19 cellular contexts compared by ENCODE assay signal in the genomic region with DNA sequence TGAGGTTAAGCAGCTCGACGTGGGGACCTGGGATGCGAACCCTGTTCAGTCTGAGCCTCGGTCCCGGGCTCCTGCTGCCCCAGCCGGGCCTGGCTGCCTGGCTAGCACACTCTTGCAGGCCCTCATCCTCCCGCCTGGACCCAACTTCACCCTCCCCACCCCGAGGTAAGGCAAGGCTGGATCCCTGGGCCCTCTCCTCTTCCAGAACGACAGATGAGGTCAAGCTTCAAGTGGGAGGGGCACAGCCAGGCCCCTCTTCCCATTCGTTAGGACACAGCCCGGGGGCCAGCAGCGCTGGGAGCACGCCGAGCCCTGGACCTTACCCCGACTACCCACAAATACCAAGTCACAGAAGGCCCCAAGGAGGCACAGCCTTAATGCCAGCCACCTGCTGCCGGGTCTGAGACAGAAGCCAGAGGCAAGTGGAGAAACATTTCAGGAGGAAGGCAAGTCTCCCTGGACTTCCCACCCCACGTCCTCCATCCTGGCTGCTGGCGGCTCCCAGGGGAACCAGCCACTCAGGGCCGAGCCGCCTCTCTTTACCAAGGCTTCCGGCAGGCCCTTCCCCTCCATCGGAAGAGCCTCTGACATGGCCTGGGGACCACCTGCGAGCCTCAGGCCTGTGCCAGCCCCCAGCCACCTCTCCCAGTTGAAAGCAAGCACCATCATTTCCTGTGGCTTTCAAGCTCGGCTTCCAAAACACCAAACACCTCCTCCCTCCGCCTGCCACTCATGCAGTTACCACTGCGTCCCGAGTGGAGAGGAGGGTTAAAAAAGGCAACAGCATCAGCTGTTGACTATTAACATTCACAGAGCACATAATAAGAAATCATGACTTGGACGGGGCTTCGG. TPM values are rescaled to one million over a fixed set of nuclear protein-coding genes. Genes with fewer than 3 reads are reported as not detected.
DNase-seq lines count a peak whose midpoint lies in the region; ATAC-seq and TF ChIP-seq lines count a peak whose summit lies in the region.
"Had no signal": no experiment of that assay in that cellular context is flagged by ENCODE, and none has a peak within 500 bp of the region (broad histone marks: within the 10 kb centered on the region; RNA-seq: fewer than 3 reads in every experiment).

No MANE protein-coding gene starts in this region.

- POLR2A ChIA-PET in naive thymus-derived CD8-positive, alpha-beta T cell (lab: Charles Lee), result interaction anchor here (1.2 kb wide), 1 partner anchor 13 kb away, joined by 4 read pairs; no protein-coding TSS in a partner anchor

- peaks cover 8% of the 10 kb centered on the region for H3K4me1 Mint-ChIP-seq in activated naive CD8-positive, alpha-beta T cell treated with anti-CD3 and anti-CD28 coated beads for 36 hours
- H3K4me1 Mint-ChIP-seq in naive thymus-derived CD8-positive, alpha-beta T cell, result peaks cover 11 to 18% (median 13%) of the 10 kb centered on the region in 4 donors
- H3K4me1 Mint-ChIP-seq in stimulated activated naive CD8-positive, alpha-beta T cell treated with anti-CD3 and anti-CD28 coated beads, Interleukin-15, amount 100 ng/mL, for 72 hours, result peaks cover 25% of the 10 kb centered on the region

- no peaks in the 10 kb centered on the region for H3K36me3 ChIP-seq in left ventricle myocardium inferior

- DNase-seq in Right ventricle myocardium inferior (ENCODE audit: missing footprints) (peak; percentile 30), left ventricle myocardium inferior (no peak), NCI-H2107 (lab: John Stamatoyannopoulos, UW) (no peak), HPDE6-E6E7 (ENCODE audit: extremely low spot score) (no peak), GM10266 (ENCODE audit: extremely low spot score) (no peak)
- DNase-seq in activated naive CD8-positive, alpha-beta T cell treated with anti-CD3 and anti-CD28 coated beads for 36 hours, result no peak
- peak in 2 of 10 donors; percentile 29 to 32 for DNase-seq in naive thymus-derived CD8-positive, alpha-beta T cell
- no peak for DNase-seq in stimulated activated naive CD8-positive, alpha-beta T cell treated with anti-CD3 and anti-CD28 coated beads, Interleukin-15, amount 100 ng/mL, for 72 hours
- DNase-seq: ACHN; CD4-positive, CD25-positive, alpha-beta regulatory T cell; DMS153; naive B cell; NCI-H2171; NCI-H748 treated with DMSO at 0.1 percent for 48 hours; OCI-M1; T-helper 2 cell had no signal

- no peaks in the 10 kb centered on the region for H3K4me1 ChIP-seq in left ventricle myocardium inferior
- H3K4me1 ChIP-seq: upper lobe of left lung had no signal

- ATAC-seq in Right ventricle myocardium inferior, result no peak
- ATAC-seq in naive thymus-derived CD8-positive, alpha-beta T cell, result peak; percentile 42 to 77
- ATAC-seq in stimulated activated naive CD8-positive, alpha-beta T cell treated with anti-CD3 and anti-CD28 coated beads, Interleukin-15, amount 100 ng/mL, for 72 hours, result peak; percentile 46

- no peaks in the 10 kb centered on the region for H3K36me3 Mint-ChIP-seq in activated naive CD8-positive, alpha-beta T cell treated with anti-CD3 and anti-CD28 coated beads for 36 hours
- peaks cover 0 to 8% (median 0%) of the 10 kb centered on the region in 3 donors for H3K36me3 Mint-ChIP-seq in naive thymus-derived CD8-positive, alpha-beta T cell
- H3K36me3 Mint-ChIP-seq: naive B cell had no signal

- intact Hi-C loops in Right ventricle myocardium inferior (cut with DNase I), result no loop called here
- intact Hi-C loops in left ventricle myocardium inferior (cut with micrococcal nuclease), result no loop called here

- no peaks in the 10 kb centered on the region for H3K9me3 Mint-ChIP-seq in activated naive CD8-positive, alpha-beta T cell treated with anti-CD3 and anti-CD28 coated beads for 36 hours
- no peaks in the 10 kb centered on the region for H3K9me3 Mint-ChIP-seq in naive thymus-derived CD8-positive, alpha-beta T cell
- no peaks in the 10 kb centered on the region for H3K9me3 Mint-ChIP-seq in stimulated activated naive CD8-positive, alpha-beta T cell treated with anti-CD3 and anti-CD28 coated beads, Interleukin-15, amount 100 ng/mL, for 72 hours
- H3K9me3 Mint-ChIP-seq: CD4-positive, CD25-positive, alpha-beta regulatory T cell; stimulated activated naive CD8-positive, alpha-beta T cell treated with anti-CD3 and anti-CD28 coated beads, Interleukin-15, Interleukin-2, amounts not matched to agents 100 ng/mL and 50 ng/mL, for 24 hours had no signal

- H3K27me3 ChIP-seq in left ventricle myocardium inferior (ENCODE audit: low read depth), result peaks cover 32% of the 10 kb centered on the region
- H3K27me3 ChIP-seq: upper lobe of left lung had no signal

- peak overlapping the region; percentile 19 for H3K27ac Mint-ChIP-seq in activated naive CD8-positive, alpha-beta T cell treated with anti-CD3 and anti-CD28 coated beads for 36 hours
- peak overlapping the region in 7 of 10 donors; percentile 15 to 92 (median 78) for H3K27ac Mint-ChIP-seq in naive thymus-derived CD8-positive, alpha-beta T cell
- peak overlapping the region; percentile 63 to 94 for H3K27ac Mint-ChIP-seq in stimulated activated naive CD8-positive, alpha-beta T cell treated with anti-CD3 and anti-CD28 coated beads, Interleukin-15, amount 100 ng/mL, for 72 hours
- H3K27ac Mint-ChIP-seq: stimulated activated naive CD8-positive, alpha-beta T cell treated with anti-CD3 and anti-CD28 coated beads, Interleukin-15, Interleukin-2, amounts not matched to agents 100 ng/mL and 50 ng/mL, for 24 hours had no signal

- no peak overlapping the region for H3K4me3 Mint-ChIP-seq in activated naive CD8-positive, alpha-beta T cell treated with anti-CD3 and anti-CD28 coated beads for 36 hours
- H3K4me3 Mint-ChIP-seq in naive thymus-derived CD8-positive, alpha-beta T cell, result peak overlapping the region; percentile 3 to 81 (median 70)
- peak overlapping the region in 1 of 2 donors; percentile 39 for H3K4me3 Mint-ChIP-seq in stimulated activated naive CD8-positive, alpha-beta T cell treated with anti-CD3 and anti-CD28 coated beads, Interleukin-15, amount 100 ng/mL, for 72 hours
- H3K4me3 Mint-ChIP-seq: CD4-positive, CD25-positive, alpha-beta regulatory T cell; naive B cell; stimulated activated naive CD8-positive, alpha-beta T cell treated with anti-CD3 and anti-CD28 coated beads, Interleukin-15, Interleukin-2, amounts not matched to agents 100 ng/mL and 50 ng/mL, for 24 hours had no signal

- no peak overlapping the region for H3K27ac ChIP-seq in left ventricle myocardium inferior (replicated peaks)
- H3K27ac ChIP-seq: upper lobe of left lung had no signal

- H3K27me3 Mint-ChIP-seq in activated naive CD8-positive, alpha-beta T cell treated with anti-CD3 and anti-CD28 coated beads for 36 hours, result no peaks in the 10 kb centered on the region
- peaks cover 0 to 10% (median 6%) of the 10 kb centered on the region in 5 donors for H3K27me3 Mint-ChIP-seq in naive thymus-derived CD8-positive, alpha-beta T cell
- H3K27me3 Mint-ChIP-seq in stimulated activated naive CD8-positive, alpha-beta T cell treated with anti-CD3 and anti-CD28 coated beads, Interleukin-15, amount 100 ng/mL, for 72 hours, result peaks cover 14% of the 10 kb centered on the region
- H3K27me3 Mint-ChIP-seq: CD4-positive, CD25-positive, alpha-beta regulatory T cell had no signal

- H3K4me3 ChIP-seq in left ventricle myocardium inferior, result no peak overlapping the region
- H3K4me3 ChIP-seq: dorsolateral prefrontal cortex had no signal

- H3K9me3 ChIP-seq in left ventricle myocardium inferior (replicated peaks), result no peaks in the 10 kb centered on the region
- H3K9me3 ChIP-seq: upper lobe of left lung had no signal

- TF ChIP-seq CTCF in left ventricle myocardium inferior (IDR thresholded peaks at IDR 0.05; ENCODE audit: borderline replicate concordance) (no peak), GM10266 (IDR thresholded peaks at IDR 0.05; ENCODE audit: control insufficient read depth, insufficient read depth, low read depth, missing control alignments) (no peak)

RNA-seq across cellular contexts. Expression of a gene that starts 59.9 kb away (rescaled TPM):
- 3.6 TPM for total RNA-seq in Right ventricle myocardium inferior
- total RNA-seq in left ventricle myocardium inferior, result 4.0 TPM
- total RNA-seq in activated naive CD8-positive, alpha-beta T cell treated with anti-CD3 and anti-CD28 coated beads for 36 hours, result 1 to 10 TPM in 1 of 2 experiments, under 1 TPM in 1; 0.64 to 1.2 TPM
- total RNA-seq in naive thymus-derived CD8-positive, alpha-beta T cell, result 10 to 100 TPM; 26.4 to 30.0 TPM
- 1 to 10 TPM; 1.9 to 5.7 (median 2.7) TPM for polyA plus RNA-seq in naive thymus-derived CD8-positive, alpha-beta T cell

Comparison
In these comparisons a context has a peak if more than half of its experiments do, and no peak if none do; other contexts are left out.
1. H3K27ac Mint-ChIP-seq: peak in every context shown above with its lines; median percentile 78 in stimulated activated naive CD8-positive, alpha-beta T cell treated with anti-CD3 and anti-CD28 coated beads, Interleukin-15, amount 100 ng/mL, for 72 hours; 78 in naive thymus-derived CD8-positive, alpha-beta T cell; 19 in activated naive CD8-positive, alpha-beta T cell treated with anti-CD3 and anti-CD28 coated beads for 36 hours.